9 cellular contexts compared by ENCODE assay signal in the genomic region with DNA sequence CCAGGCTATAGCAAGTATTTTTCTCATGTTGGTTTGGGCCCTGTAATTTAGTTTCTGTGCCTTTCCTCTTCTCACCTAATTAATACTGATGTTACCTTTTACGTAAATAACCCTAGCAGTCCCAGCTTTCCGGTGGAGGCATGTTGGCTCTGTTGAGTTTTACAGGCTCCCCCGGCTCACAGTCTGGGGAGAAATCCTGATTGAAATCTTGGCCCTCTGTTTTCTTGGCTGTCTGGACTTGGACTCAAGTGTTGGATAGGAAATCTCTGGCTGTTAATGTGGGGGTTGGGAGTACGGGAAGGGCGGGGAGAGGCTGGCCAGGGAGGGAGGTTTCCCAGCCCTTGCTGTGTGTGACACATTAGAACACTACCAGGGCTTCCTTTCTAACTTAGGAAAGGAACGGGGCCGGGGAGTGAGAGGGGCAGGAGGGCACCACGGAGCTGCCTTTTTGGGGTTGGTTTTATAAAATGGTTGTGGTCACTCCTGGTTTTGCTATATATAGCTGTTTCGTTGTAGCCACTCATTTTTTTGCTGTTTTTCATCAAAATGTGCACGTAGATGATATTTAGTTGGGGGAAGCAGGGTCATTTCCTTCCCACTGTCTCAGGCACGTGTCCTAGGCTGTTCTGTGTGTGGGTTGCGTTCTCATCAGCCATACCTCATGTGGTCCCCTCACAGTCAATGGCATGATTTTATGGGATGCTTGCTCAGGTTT. TPM values are rescaled to one million over a fixed set of nuclear protein-coding genes. Genes with fewer than 3 reads are reported as not detected.
DNase-seq lines count a peak whose midpoint lies in the region; ATAC-seq, FAIRE-seq and TF ChIP-seq lines count a peak whose summit lies in the region.
"Had no signal": no experiment of that assay in that cellular context is flagged by ENCODE, and none has a peak within 500 bp of the region (broad histone marks: within the 10 kb centered on the region; RNA-seq: fewer than 3 reads in every experiment).

No MANE protein-coding gene starts in this region.

- H3K4me3 ChIP-seq in keratinocyte (ENCODE audit: control insufficient read depth in 2 of 3, extremely low read depth in 1 of 3, insufficient read depth in 2 of 3, low read depth in 1 of 3, low read length in 3 of 3) (peak overlapping the region in 1 of 3 experiments; percentile 32), suprapubic skin (no peak overlapping the region)

- peak overlapping the region; percentile 46 for H3K9ac ChIP-seq in keratinocyte (ENCODE audit: control insufficient read depth, extremely low read depth, insufficient read depth, low read length)

- 18% methylated on average over 12 of the region's 12 CpGs for WGBS in suprapubic skin

- dilution Hi-C loops in keratinocyte (cut with MboI; ENCODE audit: extremely low pct_ligation_motif_present, low sequenced_read_pairs) = no loop called here

- peak; percentile 47 for FAIRE-seq in GM12891 (lab: Jason Lieb, UNC)
- FAIRE-seq in keratinocyte (lab: Jason Lieb, UNC) = no peak
- FAIRE-seq: islet of Langerhans had no signal

- H2AFZ ChIP-seq in keratinocyte (ENCODE audit: control insufficient read depth, low read length) = no peak overlapping the region

- peaks cover 95% of the 10 kb centered on the region for H3K79me2 ChIP-seq in keratinocyte (ENCODE audit: control insufficient read depth, insufficient read depth, low read length)

- H3K9me1 ChIP-seq in keratinocyte (ENCODE audit: control insufficient read depth, extremely low read depth, insufficient read depth, low read length) = peaks cover 17% of the 10 kb centered on the region

- no peak for TF ChIP-seq POLR2A in GM12891 (IDR thresholded peaks at IDR 0.05; ENCODE audit: low read depth, low read length)
- TF ChIP-seq POLR2A in suprapubic skin (IDR thresholded peaks at IDR 0.05) = no peak

- TF ChIP-seq CTCF in keratinocyte (optimal IDR thresholded peaks at IDR 0.05 in 1 of 3, IDR thresholded peaks at IDR 0.05 in 1 of 3, conservative IDR thresholded peaks at IDR 0.05 in 1 of 3; ENCODE audit: extremely low read depth in 1 of 3, insufficient read depth in 2 of 3, low read length in 3 of 3) (no peak), suprapubic skin (IDR thresholded peaks at IDR 0.05) (no peak)

- DNase-seq in GM12891 (ENCODE audit: insufficient read length, low spot score) (no peak), amniotic epithelial cell (ENCODE audit: low read depth) (peak; percentile 77), keratinocyte (ENCODE audit: low read depth, low spot score) (no peak), suprapubic skin (ENCODE audit: low spot score in 2 of 2) (peak in 1 of 2 donors; percentile 75), NCI-H2029 treated with DMSO at 0.1 percent for 48 hours (lab: John Stamatoyannopoulos, UW) (no peak), D341Med (ENCODE audit: low spot score) (no peak)
- DNase-seq in activated CD4-positive, alpha-beta T cell treated with anti-CD3 and anti-CD28 coated beads for 48 hours = no peak

- H3K36me3 ChIP-seq in keratinocyte (ENCODE audit: control insufficient read depth in 2 of 2, extremely low read depth in 1 of 2, insufficient read depth in 2 of 2, low read length in 2 of 2) (no peaks in the 10 kb centered on the region), suprapubic skin (no peaks in the 10 kb centered on the region)

- no peak for TF ChIP-seq EP300 in suprapubic skin (IDR thresholded peaks at IDR 0.05)

- ATAC-seq in HG03196 (IDR thresholded peaks at IDR 0.05; ENCODE audit: unreplicated experiment) = peak; percentile 43

- H3K27ac ChIP-seq in keratinocyte (ENCODE audit: control insufficient read depth, insufficient read depth, low read length) = peak overlapping the region; percentile 52
- peak overlapping the region; percentile 9 for H3K27ac ChIP-seq in suprapubic skin

- H3K27me3 ChIP-seq in keratinocyte (ENCODE audit: control insufficient read depth, extremely low read depth, insufficient read depth, low read length) = no peaks in the 10 kb centered on the region
- H3K27me3 ChIP-seq in suprapubic skin = no peaks in the 10 kb centered on the region

- H3K4me1 ChIP-seq in keratinocyte (ENCODE audit: control insufficient read depth, extremely low read depth, insufficient read depth, low read length) (peaks cover 59% of the 10 kb centered on the region), suprapubic skin (peaks cover 58% of the 10 kb centered on the region)

- no peaks in the 10 kb centered on the region for H3K9me3 ChIP-seq in keratinocyte (ENCODE audit: control insufficient read depth, low read depth, low read length)
- H3K9me3 ChIP-seq in suprapubic skin = no peaks in the 10 kb centered on the region

- H4K20me1 ChIP-seq in keratinocyte (ENCODE audit: control insufficient read depth, extremely low read depth, insufficient read depth, low read length) = peaks cover 53% of the 10 kb centered on the region

- peak overlapping the region; percentile 63 for H3K4me2 ChIP-seq in keratinocyte (ENCODE audit: control insufficient read depth, extremely low read depth, insufficient read depth, low read depth, low read length)

TF ChIP-seq in GM12891, 5 proteins besides CTCF, POLR2A, EP300 and RAD21:
- TF ChIP-seq POLR2AphosphoS5 (IDR thresholded peaks at IDR 0.05; ENCODE audit: low read depth, low read length) (no peak), TAF1 (IDR thresholded peaks at IDR 0.05; ENCODE audit: low read depth, low read length) (no peak), SPI1 (IDR thresholded peaks at IDR 0.05; ENCODE audit: low read depth, low read length) (no peak), PAX5 (IDR thresholded peaks at IDR 0.05; ENCODE audit: insufficient read depth, low read length, severe bottlenecking) (no peak), POU2F2 (IDR thresholded peaks at IDR 0.05; ENCODE audit: low read depth, low read length) (no peak)

RNA-seq across cellular contexts. Expression of a gene that starts 10.9 kb away (rescaled TPM):
- 24.2 TPM for polyA plus RNA-seq in GM12891 (2012; ENCODE audit: low read depth, missing spikeins)
- 56.6 to 72.1 TPM (median 57.2 TPM) in 3 replicates for polyA plus RNA-seq in keratinocyte
- polyA plus RNA-seq in keratinocyte (2011; ENCODE audit: low read depth) = 54.4 TPM
- polyA plus RNA-seq in keratinocyte (2011; cell fraction: cytosol; rRNA removed) = 42.3 and 46.0 TPM in 2 replicates
- polyA plus RNA-seq in keratinocyte (2011; cell fraction: nucleus; rRNA removed) = 227 and 249 TPM in 2 replicates
- 33.9 and 54.9 TPM in 2 replicates for polyA plus RNA-seq in keratinocyte (2012; ENCODE audit: low replicate concordance)
- 358 to 455 TPM (median 446 TPM) in 3 replicates for polyA minus RNA-seq in keratinocyte
- 73.3 TPM for polyA minus RNA-seq in keratinocyte (2011; cell fraction: cytosol; rRNA and poly(A)+ RNA removed)
- 348 and 654 TPM in 2 replicates for polyA minus RNA-seq in keratinocyte (2011; cell fraction: nucleus; rRNA and poly(A)+ RNA removed)
- total RNA-seq in suprapubic skin = 100 to 1,000 TPM in 1 of 4 donors, 10 to 100 TPM in 3; 62.7 to 159 (median 70.4) TPM
